ENCODE assay signal across 10 cellular contexts in genomic region chr1:35576061-35576765, GRCh38. TPM values are rescaled to one million over a fixed set of nuclear protein-coding genes. Genes with fewer than 3 reads are reported as not detected.
DNase-seq lines count a peak whose midpoint lies in the region; ATAC-seq and TF ChIP-seq lines count a peak whose summit lies in the region.
"Had no signal": no experiment of that assay in that cellular context is flagged by ENCODE, and none has a peak within 500 bp of the region (broad histone marks: within the 10 kb centered on the region; RNA-seq: fewer than 3 reads in every experiment).

No MANE protein-coding gene starts in this region.

- no CpG with 5 or more reads among the region's 10 CpGs for WGBS in H9 (ENCODE audit: extremely low coverage, insufficient read length, low lambda C conversion rate)

- H3K4ac ChIP-seq in H9 (ENCODE audit: low read depth, low read length) = no peak overlapping the region

- H3K4me1 ChIP-seq in H9 (ENCODE audit: insufficient read depth, low read length) = 0 out of 2 replicates have a peak, but pooled peaks cover 2% of the 10 kb centered on the region
- H3K4me1 ChIP-seq: HAP-1 had no signal

- no peak overlapping the region for H3K23ac ChIP-seq in H9 (ENCODE audit: insufficient read length, low read depth, low read length)

- no peak overlapping the region for H3K14ac ChIP-seq in H9 (ENCODE audit: insufficient read depth, low read length)

- no peak overlapping the region for H3T11ph ChIP-seq in H9 (ENCODE audit: low read length)

- H3K36me3 Mint-ChIP-seq in H9 (ENCODE audit: insufficient read depth in 1 of 3, low read depth in 3 of 3) (no peaks in the 10 kb centered on the region), naive B cell (peaks cover 0 to 4% of the 10 kb centered on the region in 2 donors)
- no peaks in the 10 kb centered on the region for H3K36me3 Mint-ChIP-seq in activated T-helper 2 cell treated with anti-CD3 and anti-CD28 coated beads, Interferon-gamma antibody, Interleukin-2, Interleukin-4, amounts not matched to agents 10 μg/mL and 5 μg/mL and 100 μg/mL, durations not matched to agents 14 hours and 24 hours and 36 hours (ENCODE audit: low read depth)

- peaks cover 69% of the 10 kb centered on the region for H3K27me3 ChIP-seq in H9 (ENCODE audit: insufficient read depth, low read length)

- no peak overlapping the region for H2BK12ac ChIP-seq in H9 (ENCODE audit: insufficient read length, low read depth, low read length)

- no peaks in the 10 kb centered on the region for H4K20me1 ChIP-seq in H9 (ENCODE audit: control insufficient read depth, insufficient read depth, insufficient read length)

- ATAC-seq in naive B cell (ENCODE audit: low read depth in 2 of 2) (no peak), HG02938 (IDR thresholded peaks at IDR 0.05; ENCODE audit: unreplicated experiment) (no peak), GM18861 (IDR thresholded peaks at IDR 0.05; ENCODE audit: unreplicated experiment) (no peak)

- no peak overlapping the region for H3K56ac ChIP-seq in H9 (ENCODE audit: insufficient read length, low read depth, low read length)

- H3K9me3 Mint-ChIP-seq in H9 (no peaks in the 10 kb centered on the region), naive B cell (no peaks in the 10 kb centered on the region)
- no peaks in the 10 kb centered on the region for H3K9me3 Mint-ChIP-seq in activated T-helper 2 cell treated with anti-CD3 and anti-CD28 coated beads, Interferon-gamma antibody, Interleukin-2, Interleukin-4, amounts not matched to agents 10 μg/mL and 5 μg/mL and 100 μg/mL, durations not matched to agents 14 hours and 24 hours and 36 hours

- H2AK5ac ChIP-seq in H9 (ENCODE audit: insufficient read length, low read length) = no peak overlapping the region

- H3K9ac ChIP-seq in H9 (ENCODE audit: extremely low read depth, insufficient read length, low read length) = no peak overlapping the region

- no peak overlapping the region for H4K5ac ChIP-seq in H9 (ENCODE audit: insufficient read length, low read depth, low read length)

- no peak overlapping the region; the same call in 1 of the 2 replicates for H2BK15ac ChIP-seq in H9 (ENCODE audit: low read depth, low read length)

- peak overlapping the region; percentile 68; the same call in 1 of the 2 replicates for H3K27ac ChIP-seq in C4-2B
- H3K27ac ChIP-seq in H9 (ENCODE audit: insufficient read length, low read depth, low read length) = no peak overlapping the region

- H3K9me3 ChIP-seq in H9 (ENCODE audit: control insufficient read depth, low read depth, low read length) = no peaks in the 10 kb centered on the region
- H3K9me3 ChIP-seq: HAP-1 had no signal

- no peak overlapping the region for H4K91ac ChIP-seq in H9 (ENCODE audit: insufficient read length, low read depth, low read length)

- peaks cover 31 to 37% of the 10 kb centered on the region in 2 experiments for H3K4me1 Mint-ChIP-seq in H9
- peaks cover 19% of the 10 kb centered on the region for H3K4me1 Mint-ChIP-seq in activated T-helper 2 cell treated with anti-CD3 and anti-CD28 coated beads, Interferon-gamma antibody, Interleukin-2, Interleukin-4, amounts not matched to agents 10 μg/mL and 5 μg/mL and 100 μg/mL, durations not matched to agents 14 hours and 24 hours and 36 hours (ENCODE audit: low read depth)
- peaks cover 29 to 38% (median 31%) of the 10 kb centered on the region in 3 donors for H3K4me1 Mint-ChIP-seq in naive B cell

- peaks cover 87% of the 10 kb centered on the region for H3K27me3 Mint-ChIP-seq in H9 (ENCODE audit: low read depth)
- peaks cover 36% of the 10 kb centered on the region for H3K27me3 Mint-ChIP-seq in activated T-helper 2 cell treated with anti-CD3 and anti-CD28 coated beads, Interferon-gamma antibody, Interleukin-2, Interleukin-4, amounts not matched to agents 10 μg/mL and 5 μg/mL and 100 μg/mL, durations not matched to agents 14 hours and 24 hours and 36 hours (ENCODE audit: low read depth)
- H3K27me3 Mint-ChIP-seq in naive B cell = peaks cover 16 to 29% (median 16%) of the 10 kb centered on the region in 3 donors

- H3K27ac Mint-ChIP-seq in H9 (peak overlapping the region in 1 of 3 experiments; percentile 57; a peak in 1 of 7 replicates), naive B cell (peak overlapping the region in 5 of 6 donors; percentile 51 to 93 (median 61))
- H3K27ac Mint-ChIP-seq in activated T-helper 2 cell treated with anti-CD3 and anti-CD28 coated beads, Interferon-gamma antibody, Interleukin-2, Interleukin-4, amounts not matched to agents 10 μg/mL and 5 μg/mL and 100 μg/mL, durations not matched to agents 14 hours and 24 hours and 36 hours = peak overlapping the region; percentile 44

- H3K23me2 ChIP-seq in H9 (ENCODE audit: insufficient read length, low read depth, low read length, poor library complexity, severe bottlenecking) = peaks cover 19% of the 10 kb centered on the region

- peak overlapping the region; percentile 50 to 78 for H3K4me3 Mint-ChIP-seq in H9
- H3K4me3 Mint-ChIP-seq in activated T-helper 2 cell treated with anti-CD3 and anti-CD28 coated beads, Interferon-gamma antibody, Interleukin-2, Interleukin-4, amounts not matched to agents 10 μg/mL and 5 μg/mL and 100 μg/mL, durations not matched to agents 14 hours and 24 hours and 36 hours (ENCODE audit: low read depth) = peak overlapping the region; percentile 68
- H3K4me3 Mint-ChIP-seq in naive B cell = peak overlapping the region; percentile 82 to 95 (median 92)

- peak overlapping the region; percentile 83 for H3K4me2 ChIP-seq in H9 (ENCODE audit: insufficient read depth, insufficient read length, low read length)

- no peak for TF ChIP-seq CTCF in C4-2B (conservative IDR thresholded peaks at IDR 0.05)
- no peak for TF ChIP-seq CTCF in H9 (conservative IDR thresholded peaks at IDR 0.05)

- intact Hi-C loops in activated T-helper 2 cell treated with anti-CD3 and anti-CD28 coated beads, Interferon-gamma antibody, Interleukin-2, Interleukin-4, amounts not matched to agents 10 μg/mL and 5 μg/mL and 100 μg/mL, durations not matched to agents 14 hours and 24 hours and 36 hours (cut with micrococcal nuclease) = loop anchor here (5.0 kb wide), 1 partner anchor 66 kb away; the partner anchor contains the start of gene PSMB2

- no peak overlapping the region for H2BK20ac ChIP-seq in H9 (ENCODE audit: low read depth, low read length, poor library complexity, severe bottlenecking)

- DNase-seq in H9 (no peak), naive B cell (no peak), superior temporal gyrus (ENCODE audit: extremely low spot score) (no peak)
- no peak for DNase-seq in activated T-helper 2 cell treated with anti-CD3 and anti-CD28 coated beads, Interferon-gamma antibody, Interleukin-2, Interleukin-4, amounts not matched to agents 10 μg/mL and 5 μg/mL and 100 μg/mL, durations not matched to agents 14 hours and 24 hours and 36 hours (ENCODE audit: low spot score)
- no peak for DNase-seq in stimulated activated CD8-positive, alpha-beta memory T cell treated with anti-CD3 and anti-CD28 coated beads, Interleukin-4, amount 100 ng/mL, for 48 hours
- DNase-seq: SW 1271 had no signal

- H3K18ac ChIP-seq in H9 (ENCODE audit: insufficient read length, low read depth, low read length) = no peak overlapping the region

- H2AFZ ChIP-seq in H9 (ENCODE audit: low read length) = no peak overlapping the region

- no peak overlapping the region for H2BK120ac ChIP-seq in H9 (ENCODE audit: low read depth, low read length, poor library complexity, severe bottlenecking)

- no peaks in the 10 kb centered on the region for H3K79me2 ChIP-seq in H9 (ENCODE audit: insufficient read depth, low read length)

- no peak overlapping the region for H2BK5ac ChIP-seq in H9 (ENCODE audit: insufficient read length, low read length)

- H3K79me1 ChIP-seq in H9 (ENCODE audit: insufficient read depth, low read depth, low read length, poor library complexity, severe bottlenecking) = no peaks in the 10 kb centered on the region

- H4K8ac ChIP-seq in H9 (replicated peaks; ENCODE audit: insufficient read length, low read depth, low read length) = no peak overlapping the region

RNA-seq across cellular contexts. Expression of gene TFAP2E, which starts 3.1 kb away (rescaled TPM):
- total RNA-seq in H9 (2021) = 0.70 and 0.75 TPM in 2 replicates
- 0.50 and 0.51 TPM in 2 replicates for total RNA-seq in activated T-helper 2 cell treated with anti-CD3 and anti-CD28 coated beads, Interferon-gamma antibody, Interleukin-2, Interleukin-4, amounts not matched to agents 10 μg/mL and 5 μg/mL and 100 μg/mL, durations not matched to agents 14 hours and 24 hours and 36 hours
- polyA plus RNA-seq in naive B cell (ENCODE audit: low read depth in 6 of 6) = under 1 TPM in 4 of 6 donors, not detected in 2; 0.16 to 0.62 (median 0.24) TPM

RNA-seq across cellular contexts. Expression of gene NCDN, which starts 18.6 kb away (rescaled TPM):
- 44.2 and 48.4 TPM in 2 replicates for total RNA-seq in H9 (2021)
- total RNA-seq in activated T-helper 2 cell treated with anti-CD3 and anti-CD28 coated beads, Interferon-gamma antibody, Interleukin-2, Interleukin-4, amounts not matched to agents 10 μg/mL and 5 μg/mL and 100 μg/mL, durations not matched to agents 14 hours and 24 hours and 36 hours = 31.8 and 32.6 TPM in 2 replicates
- polyA plus RNA-seq in naive B cell (ENCODE audit: low read depth in 6 of 6) = 10 to 100 TPM in 1 of 6 donors, 1 to 10 TPM in 5; 4.8 to 13.0 (median 6.7) TPM

RNA-seq across cellular contexts. Expression of gene KIAA0319L, which starts 19.0 kb away (rescaled TPM):
- total RNA-seq in H9 (2021) = 44.2 and 46.4 TPM in 2 replicates
- total RNA-seq in activated T-helper 2 cell treated with anti-CD3 and anti-CD28 coated beads, Interferon-gamma antibody, Interleukin-2, Interleukin-4, amounts not matched to agents 10 μg/mL and 5 μg/mL and 100 μg/mL, durations not matched to agents 14 hours and 24 hours and 36 hours = 40.9 and 46.5 TPM in 2 replicates
- polyA plus RNA-seq in naive B cell (ENCODE audit: low read depth in 6 of 6) = 10 to 100 TPM; 17.1 to 29.0 (median 22.6) TPM
